Comparison of ENCODE assay signal across 1 cellular context in genomic region chr10:48333856-48334255, GRCh38.
TF ChIP-seq lines count a peak whose summit lies in the region.

No MANE protein-coding gene starts in this region.

TF ChIP-seq in WTC11, 78 proteins besides CTCF, POLR2A, EP300 and RAD21 (continued from another document):
- TF ChIP-seq CDX4 (CRISPR knock-in tag; IDR thresholded peaks at IDR 0.05; ENCODE audit: borderline replicate concordance) (no peak), ZNF532 (CRISPR knock-in tag; IDR thresholded peaks at IDR 0.05; ENCODE audit: borderline replicate concordance) (no peak), AR (CRISPR knock-in tag; IDR thresholded peaks at IDR 0.05) (no peak), ZNF219 (CRISPR knock-in tag; IDR thresholded peaks at IDR 0.05; ENCODE audit: borderline replicate concordance) (no peak), USF1 (CRISPR knock-in tag; IDR thresholded peaks at IDR 0.05) (no peak), AFF4 (CRISPR knock-in tag; IDR thresholded peaks at IDR 0.05; ENCODE audit: borderline replicate concordance) (no peak), OVOL2 (CRISPR knock-in tag; IDR thresholded peaks at IDR 0.05; ENCODE audit: borderline replicate concordance) (no peak), IRF2 (CRISPR knock-in tag; IDR thresholded peaks at IDR 0.05; ENCODE audit: borderline replicate concordance, low read depth) (no peak), FOXP1 (CRISPR knock-in tag; IDR thresholded peaks at IDR 0.05; ENCODE audit: borderline replicate concordance) (no peak)
